ENCODE assay signal across 19 cellular contexts in genomic region chr10:119073584-119073983, GRCh38. TPM values are rescaled to one million over a fixed set of nuclear protein-coding genes. Genes with fewer than 3 reads are reported as not detected.
DNase-seq lines count a peak whose midpoint lies in the region; ATAC-seq, FAIRE-seq and TF ChIP-seq lines count a peak whose summit lies in the region.
"Had no signal": no experiment of that assay in that cellular context is flagged by ENCODE, and none has a peak within 500 bp of the region (broad histone marks: within the 10 kb centered on the region; RNA-seq: fewer than 3 reads in every experiment).

No MANE protein-coding gene starts in this region.

- SMC1A ChIA-PET in GM12878 (lab: Charles Lee; ENCODE audit: uncharacterized antibody, unreplicated experiment), result interaction anchor here (0.6 to 1.2 kb wide), 2 partner anchors 42 to 102 kb away, joined by 3 read pairs; no protein-coding TSS in a partner anchor

- H3K9me3 Mint-ChIP-seq in CD8-positive, alpha-beta T cell, result no peaks in the 10 kb centered on the region
- H3K9me3 Mint-ChIP-seq in naive thymus-derived CD8-positive, alpha-beta T cell, result no peaks in the 10 kb centered on the region

- H3K79me2 ChIP-seq in Loucy (ENCODE audit: insufficient read depth, low read length), result peaks cover 94% of the 10 kb centered on the region
- peaks cover 80% of the 10 kb centered on the region for H3K79me2 ChIP-seq in GM12878 (ENCODE audit: control insufficient read depth, insufficient read depth, low read length)
- H3K79me2 ChIP-seq in trophoblast cell (ENCODE audit: control insufficient read depth, insufficient read depth, low read length, poor library complexity), result peaks cover 25% of the 10 kb centered on the region

- ATAC-seq in CD8-positive, alpha-beta T cell, result no peak
- ATAC-seq in GM12878, result no peak
- ATAC-seq in naive thymus-derived CD8-positive, alpha-beta T cell, result no peak

- no peak overlapping the region for H3K18ac ChIP-seq in trophoblast cell (ENCODE audit: low read length)

- H3K4me3 Mint-ChIP-seq in CD8-positive, alpha-beta T cell, result peak overlapping the region; percentile 8
- no peak overlapping the region for H3K4me3 Mint-ChIP-seq in naive thymus-derived CD8-positive, alpha-beta T cell

- WGBS in GM12878 (ENCODE audit: insufficient coverage, insufficient replicate concordance, low lambda C conversion rate, missing lambda C conversion rate), result 100% methylated on average over 6 of the region's 6 CpGs
- no CpG with 5 or more reads among the region's 6 CpGs for whole genome bisulfite sequencing in trophoblast cell (ENCODE audit: extremely low coverage, insufficient coverage, insufficient read length)
- 69 to 70% methylated on average over 6 of the region's 6 CpGs for WGBS in esophagus squamous epithelium, 2 donors

- H3K4me1 ChIP-seq in CD8-positive, alpha-beta T cell (ENCODE audit: insufficient read depth, low read length), result peaks cover 29% of the 10 kb centered on the region
- H3K4me1 ChIP-seq in Loucy (ENCODE audit: insufficient read depth, low read length, poor library complexity, severe bottlenecking), result peaks cover 42% of the 10 kb centered on the region
- peaks cover 3% of the 10 kb centered on the region; the same call in 1 of the 2 replicates for H3K4me1 ChIP-seq in GM12878 (ENCODE audit: control insufficient read depth, insufficient read depth, low read length)
- peaks cover 0 to 11% of the 10 kb centered on the region in 2 experiments for H3K4me1 ChIP-seq in trophoblast cell (ENCODE audit: control insufficient read depth in 1 of 2, insufficient read depth in 2 of 2, low read length in 2 of 2)
- peaks cover 4 to 56% (median 24%) of the 10 kb centered on the region in 3 donors for H3K4me1 ChIP-seq in esophagus squamous epithelium
- H3K4me1 ChIP-seq: breast epithelium had no signal

- BruUV-seq in GM12878 (replicated peaks; lab: Mats Ljungman, UMichigan), result no TSS peak

- H2AK5ac ChIP-seq in trophoblast cell (ENCODE audit: low read length), result no peak overlapping the region

- H3F3A ChIP-seq in Loucy (ENCODE audit: low read depth), result peaks cover 8% of the 10 kb centered on the region; the same call in 1 of the 2 replicates

- H4K91ac ChIP-seq in trophoblast cell (ENCODE audit: low read depth, low read length), result no peak overlapping the region

- FAIRE-seq in GM12878 (lab: Jason Lieb, UNC), result no peak
- FAIRE-seq: TTC549 had no signal

- no peaks in the 10 kb centered on the region for H3K27me3 ChIP-seq in CD8-positive, alpha-beta T cell (ENCODE audit: insufficient read depth, low read length)
- no peaks in the 10 kb centered on the region for H3K27me3 ChIP-seq in Loucy (ENCODE audit: insufficient read depth, low read length, poor library complexity, severe bottlenecking)
- no peaks in the 10 kb centered on the region for H3K27me3 ChIP-seq in GM12878 (replicated peaks in 1 of 2; ENCODE audit: control insufficient read depth in 2 of 2, insufficient read depth in 2 of 2, low read length in 1 of 2)
- no peaks in the 10 kb centered on the region for H3K27me3 ChIP-seq in trophoblast cell (ENCODE audit: insufficient read depth, low read length)
- no peaks in the 10 kb centered on the region for H3K27me3 ChIP-seq in esophagus squamous epithelium
- H3K27me3 ChIP-seq: breast epithelium, neutrophil had no signal

- H3K4me1 Mint-ChIP-seq in CD8-positive, alpha-beta T cell (ENCODE audit: low read depth), result peaks cover 54% of the 10 kb centered on the region
- H3K4me1 Mint-ChIP-seq in naive thymus-derived CD8-positive, alpha-beta T cell, result peaks cover 13 to 52% (median 42%) of the 10 kb centered on the region in 4 donors

- TF ChIP-seq EP300 in GM12878 (IDR thresholded peaks at IDR 0.05; ENCODE audit: borderline replicate concordance in 1 of 2, control insufficient read depth in 1 of 2, low read depth in 2 of 2, low read length in 2 of 2), result no peak

- H3K4me2 ChIP-seq in Loucy (ENCODE audit: low read depth, low read length, poor library complexity, severe bottlenecking) (peak overlapping the region; percentile 56), GM12878 (ENCODE audit: control insufficient read depth, insufficient read depth) (0 out of 2 replicates have a peak overlapping the region, but pooled peaks have one; percentile 41), trophoblast cell (ENCODE audit: low read length) (no peak overlapping the region)
- H3K4me2 ChIP-seq: KMS-11 had no signal

- no peak overlapping the region for H4K8ac ChIP-seq in trophoblast cell (ENCODE audit: low read depth, low read length)

- H3K9me3 ChIP-seq in CD8-positive, alpha-beta T cell (ENCODE audit: low read length), result no peaks in the 10 kb centered on the region
- no peaks in the 10 kb centered on the region for H3K9me3 ChIP-seq in Loucy (ENCODE audit: insufficient read depth, low read depth, low read length)
- no peaks in the 10 kb centered on the region for H3K9me3 ChIP-seq in GM12878 (replicated peaks; ENCODE audit: control insufficient read depth, insufficient read depth, low read length)
- no peaks in the 10 kb centered on the region for H3K9me3 ChIP-seq in trophoblast cell (ENCODE audit: insufficient read depth, low read depth, low read length)
- H3K9me3 ChIP-seq in esophagus squamous epithelium, result no peaks in the 10 kb centered on the region
- H3K9me3 ChIP-seq: breast epithelium, Caco-2, neutrophil, thoracic aorta had no signal

- intact Hi-C loops in CD8-positive, alpha-beta T cell (cut with DNase I, micrococcal nuclease), result loop anchor here (1.0 to 5.0 kb wide), 2 partner anchors 17 to 34 kb away; no protein-coding TSS in a partner anchor
- intact Hi-C loops in GM12878 (cut with micrococcal nuclease; ENCODE audit: unreplicated experiment) (loop anchor here (5.0 to 10.0 kb wide), 3 partner anchors 41 to 521 kb away; partner anchors contain the start of gene TIAL1), esophagus squamous epithelium (cut with DNase I) (no loop called here)

- no peaks in the 10 kb centered on the region for H3K79me1 ChIP-seq in trophoblast cell (ENCODE audit: low read length)

- H4K12ac ChIP-seq in trophoblast cell (ENCODE audit: low read depth, low read length), result no peak overlapping the region

- H2AFZ ChIP-seq in Loucy (ENCODE audit: low read length), result no peak overlapping the region
- H2AFZ ChIP-seq in GM12878 (ENCODE audit: control insufficient read depth, low read depth, low read length), result no peak overlapping the region
- no peak overlapping the region for H2AFZ ChIP-seq in trophoblast cell (ENCODE audit: insufficient read depth, low read length, poor library complexity)
- H2AFZ ChIP-seq: GM23248 had no signal

- H3K23ac ChIP-seq in trophoblast cell (ENCODE audit: low read length), result no peak overlapping the region

- CTCF ChIA-PET in CD8-positive, alpha-beta T cell (lab: Charles Lee), result no interaction called here
- CTCF ChIA-PET in GM12878 (lab: Yijun Ruan, JAX), result interaction anchor here (1.0 kb wide), 1 partner anchor 126 kb away, joined by 3 read pairs; no protein-coding TSS in a partner anchor

- peaks cover 29% of the 10 kb centered on the region for H3K36me3 ChIP-seq in CD8-positive, alpha-beta T cell (ENCODE audit: insufficient read depth, low read length)
- H3K36me3 ChIP-seq in Loucy (ENCODE audit: insufficient read depth, low read length) (peaks cover 50% of the 10 kb centered on the region), GM12878 (ENCODE audit: control insufficient read depth in 2 of 2, insufficient read depth in 2 of 2, low read length in 1 of 2) (peaks cover 0 to 33% of the 10 kb centered on the region in 2 experiments), trophoblast cell (ENCODE audit: control insufficient read depth in 1 of 2, insufficient read depth in 2 of 2, low read length in 2 of 2) (peaks cover 22 to 26% of the 10 kb centered on the region in 2 experiments), esophagus squamous epithelium (peaks cover 11 to 64% (median 15%) of the 10 kb centered on the region in 3 donors)
- H3K36me3 ChIP-seq: breast epithelium had no signal

- peaks cover 60% of the 10 kb centered on the region for H3K36me3 Mint-ChIP-seq in CD8-positive, alpha-beta T cell
- peaks cover 8 to 64% (median 13%) of the 10 kb centered on the region in 3 donors for H3K36me3 Mint-ChIP-seq in naive thymus-derived CD8-positive, alpha-beta T cell

- no peak overlapping the region for H3K4ac ChIP-seq in trophoblast cell (ENCODE audit: low read depth, low read length)

- in situ Hi-C loops in GM12878 (cut with MboI), result no loop called here

- no peak overlapping the region for H3K27ac ChIP-seq in CD8-positive, alpha-beta T cell (ENCODE audit: low read depth, low read length)
- H3K27ac ChIP-seq in GM12878 (ENCODE audit: control insufficient read depth, insufficient read depth) (no peak overlapping the region), trophoblast cell (ENCODE audit: low read depth, low read length) (no peak overlapping the region), esophagus squamous epithelium (no peak overlapping the region)
- H3K27ac ChIP-seq: breast epithelium, KMS-11, neutrophil, thoracic aorta had no signal

- H3K9me2 ChIP-seq in Loucy (replicated peaks; ENCODE audit: low read depth, low read length), result no peaks in the 10 kb centered on the region

- H4K20me1 ChIP-seq in Loucy (ENCODE audit: insufficient read depth, low read length, poor library complexity, severe bottlenecking) (peaks cover 97% of the 10 kb centered on the region), GM12878 (ENCODE audit: control insufficient read depth, insufficient read depth) (peaks cover 3% of the 10 kb centered on the region)

- no peak overlapping the region for H3K14ac ChIP-seq in trophoblast cell (ENCODE audit: low read length)

- RAD21 ChIA-PET in GM12878 (lab: Charles Lee; ENCODE audit: unreplicated experiment), result no interaction called here

- no peak overlapping the region for H2BK120ac ChIP-seq in trophoblast cell (ENCODE audit: insufficient read depth, low read length, poor library complexity)

- no peak for DNase-seq in CD8-positive, alpha-beta T cell
- no peak for DNase-seq in GM12878 (ENCODE audit: low read depth, low spot score)
- DNase-seq in naive thymus-derived CD8-positive, alpha-beta T cell, result no peak
- no peak for DNase-seq in trophoblast cell
- no peak for DNase-seq in foreskin melanocyte
- no peak for DNase-seq in esophagus squamous epithelium (lab: John Stamatoyannopoulos, UW)
- DNase-seq: activated CD4-positive, alpha-beta T cell treated with anti-CD3 and anti-CD28 coated beads for 48 hours; Caco-2; erythroblast; GM23248; NCI-H1092; NCI-H2029 treated with DMSO at 0.1 percent for 48 hours; retina had no signal

- POLR2A ChIA-PET in CD8-positive, alpha-beta T cell (lab: Charles Lee), result interaction anchor here (1.1 kb wide), 1 partner anchor 31 kb away, joined by 3 read pairs; the partner anchor contains the start of gene DENND10
- POLR2A ChIA-PET in GM12878 (lab: Charles Lee), result no interaction called here
- POLR2A ChIA-PET in naive thymus-derived CD8-positive, alpha-beta T cell (lab: Charles Lee), result interaction anchor here (0.9 to 1.1 kb wide), 2 partner anchors 16 to 31 kb away, joined by 3 to 5 read pairs; no protein-coding TSS in a partner anchor

- no peak overlapping the region for H3K4me3 ChIP-seq in CD8-positive, alpha-beta T cell (ENCODE audit: low read depth, low read length)
- H3K4me3 ChIP-seq in Loucy (ENCODE audit: low read length, poor library complexity, severe bottlenecking), result peak overlapping the region; percentile 46
- H3K4me3 ChIP-seq in GM12878, result no peak overlapping the region
- no peak overlapping the region for H3K4me3 ChIP-seq in trophoblast cell (ENCODE audit: low read depth, low read length)
- no peak overlapping the region for H3K4me3 ChIP-seq in esophagus squamous epithelium
- H3K4me3 ChIP-seq: breast epithelium, GM23248, thoracic aorta had no signal

- H2BK12ac ChIP-seq in trophoblast cell (ENCODE audit: low read length), result no peak overlapping the region

- TF ChIP-seq CTCF in CD8-positive, alpha-beta T cell (IDR thresholded peaks at IDR 0.05), result no peak
- TF ChIP-seq CTCF in Loucy (conservative IDR thresholded peaks at IDR 0.05; ENCODE audit: low read length), result no peak
- no peak for TF ChIP-seq CTCF in GM12878 (IDR thresholded peaks at IDR 0.05 in 2 of 3, conservative IDR thresholded peaks at IDR 0.05 in 1 of 3; ENCODE audit: control insufficient read depth in 2 of 3, extremely low read depth in 1 of 3, insufficient read depth in 1 of 3, low read depth in 3 of 3, low read length in 3 of 3)
- TF ChIP-seq CTCF in esophagus squamous epithelium (IDR thresholded peaks at IDR 0.05), result no peak

- H2BK5ac ChIP-seq in trophoblast cell (ENCODE audit: low read depth, low read length, poor library complexity), result no peak overlapping the region

- no peak for TF ChIP-seq RAD21 in GM12878 (IDR thresholded peaks at IDR 0.05; ENCODE audit: insufficient read depth, low read depth, low read length)

- H3K27ac Mint-ChIP-seq in CD8-positive, alpha-beta T cell, result peak overlapping the region; percentile 32
- peak overlapping the region in 6 of 10 donors; percentile 2 to 78 (median 47) for H3K27ac Mint-ChIP-seq in naive thymus-derived CD8-positive, alpha-beta T cell

- no peaks in the 10 kb centered on the region for H3K27me3 Mint-ChIP-seq in CD8-positive, alpha-beta T cell (ENCODE audit: low read depth)
- no peaks in the 10 kb centered on the region for H3K27me3 Mint-ChIP-seq in naive thymus-derived CD8-positive, alpha-beta T cell

- no peak for TF ChIP-seq POLR2A in GM12878 (IDR thresholded peaks at IDR 0.05; ENCODE audit: low read depth, low read length)
- no peak for TF ChIP-seq POLR2A in esophagus squamous epithelium (IDR thresholded peaks at IDR 0.05)

- H3K9ac ChIP-seq in Loucy (ENCODE audit: low read depth, low read length, poor library complexity, severe bottlenecking) (peak overlapping the region; percentile 28), GM12878 (ENCODE audit: control insufficient read depth, insufficient read depth, low read length) (no peak overlapping the region), trophoblast cell (ENCODE audit: low read length) (no peak overlapping the region)
- H3K9ac ChIP-seq: GM23248, KMS-11 had no signal

RNA-seq across cellular contexts. Expression of gene EIF3A, which starts 7.0 kb away (rescaled TPM):
- total RNA-seq in CD8-positive, alpha-beta T cell, result 100 to 1,000 TPM; 121 to 128 TPM
- 143 and 144 TPM in 2 replicates for total RNA-seq in GM12878 (2013; cell fraction: nucleolus; rRNA removed)
- 82.6 and 86.3 TPM in 2 replicates for total RNA-seq in GM12878 (2014; rRNA removed)
- total RNA-seq in GM12878 (2014; rRNA removed; fragmentation: Illumina TruSeq; extraction: Trizol), result 159 and 166 TPM in 2 replicates
- 138 and 148 TPM in 2 replicates for total RNA-seq in GM12878 (2021)
- 50.1 TPM for polyA plus RNA-seq in GM12878 (2011; ENCODE audit: low read depth)
- polyA plus RNA-seq in GM12878 (2011; rRNA removed), result 47.4 and 49.4 TPM in 2 replicates
- 35.9 and 50.0 TPM in 2 replicates for polyA plus RNA-seq in GM12878 (2011; cell fraction: cytosol; rRNA removed)
- 21.6 and 53.4 TPM in 2 replicates for polyA plus RNA-seq in GM12878 (2011; cell fraction: nucleus; rRNA removed)
- polyA plus RNA-seq in GM12878 (2012), result 79.0 and 84.9 TPM in 2 replicates
- 195 and 219 TPM in 2 replicates for polyA plus RNA-seq in GM12878 (2014; fragmentation: Illumina TruSeq; extraction: Trizol)
- 10 to 100 TPM; 42.3 to 46.5 TPM for polyA plus RNA-seq in GM12878 (2014; fragmentation: Nextera tagmentation; extraction: Ambion mirVana)
- polyA plus RNA-seq in GM12878 (2014; rRNA removed), result 78.1 and 88.9 TPM in 2 replicates
- 100 to 1,000 TPM; 104 to 108 TPM for polyA plus RNA-seq in GM12878 (2016; fragmentation: Nextera tagmentation; extraction: Ambion mirVana)
- 71.2 and 84.9 TPM in 2 replicates for polyA minus RNA-seq in GM12878 (2011; rRNA and poly(A)+ RNA removed)
- polyA minus RNA-seq in GM12878 (2011; cell fraction: cytosol; rRNA and poly(A)+ RNA removed), result 36.2 and 45.2 TPM in 2 replicates
- 34.9 and 49.1 TPM in 2 replicates for polyA minus RNA-seq in GM12878 (2011; cell fraction: nucleus; rRNA and poly(A)+ RNA removed)
- total RNA-seq in naive thymus-derived CD8-positive, alpha-beta T cell, result 10 to 100 TPM; 88.2 to 93.6 TPM
- polyA plus RNA-seq in naive thymus-derived CD8-positive, alpha-beta T cell, result 10 to 100 TPM; 30.0 to 56.2 (median 45.0) TPM
- 155 and 157 TPM in 2 replicates for polyA plus RNA-seq in trophoblast cell (2013)
- total RNA-seq in esophagus squamous epithelium, result 100 to 1,000 TPM in 2 of 4 donors, 10 to 100 TPM in 2; 71.8 to 135 (median 101) TPM

RNA-seq across cellular contexts. Expression of gene DENND10, which starts 30.3 kb away (rescaled TPM):
- total RNA-seq in CD8-positive, alpha-beta T cell, result 10 to 100 TPM; 28.8 to 30.5 TPM
- total RNA-seq in GM12878 (2013; cell fraction: nucleolus; rRNA removed), result 21.6 and 24.7 TPM in 2 replicates
- total RNA-seq in GM12878 (2014; rRNA removed) (30.0 and 35.7 TPM in 2 replicates), GM12878 (2014; rRNA removed; fragmentation: Illumina TruSeq; extraction: Trizol) (23.8 and 30.8 TPM in 2 replicates), GM12878 (2021) (21.5 and 26.6 TPM in 2 replicates), esophagus squamous epithelium (10 to 100 TPM; 20.8 to 43.6 (median 37.1) TPM)
- polyA plus RNA-seq in GM12878 (2011; ENCODE audit: low read depth), result 10.6 TPM
- polyA plus RNA-seq in GM12878 (2011; rRNA removed) (25.8 and 32.9 TPM in 2 replicates), GM12878 (2014; fragmentation: Illumina TruSeq; extraction: Trizol) (29.7 and 31.9 TPM in 2 replicates), GM12878 (2014; fragmentation: Nextera tagmentation; extraction: Ambion mirVana) (10 to 100 TPM; 23.7 to 39.8 TPM), GM12878 (2014; rRNA removed) (20.9 and 26.6 TPM in 2 replicates), GM12878 (2016; fragmentation: Nextera tagmentation; extraction: Ambion mirVana) (10 to 100 TPM; 25.7 to 28.1 TPM)
- polyA plus RNA-seq in GM12878 (2011; cell fraction: cytosol; rRNA removed), result 17.0 and 18.3 TPM in 2 replicates
- polyA plus RNA-seq in GM12878 (2011; cell fraction: nucleus; rRNA removed), result 12.1 and 14.0 TPM in 2 replicates
- polyA plus RNA-seq in GM12878 (2012), result 17.9 and 18.3 TPM in 2 replicates
- polyA minus RNA-seq in GM12878 (2011; rRNA and poly(A)+ RNA removed), result 15.5 and 18.9 TPM in 2 replicates
- 7.2 and 9.4 TPM in 2 replicates for polyA minus RNA-seq in GM12878 (2011; cell fraction: cytosol; rRNA and poly(A)+ RNA removed)
- polyA minus RNA-seq in GM12878 (2011; cell fraction: nucleus; rRNA and poly(A)+ RNA removed), result 8.3 and 12.6 TPM in 2 replicates
- total RNA-seq in naive thymus-derived CD8-positive, alpha-beta T cell, result 10 to 100 TPM; 21.6 to 23.2 TPM
- polyA plus RNA-seq in naive thymus-derived CD8-positive, alpha-beta T cell, result 10 to 100 TPM; 18.3 to 20.4 (median 20.1) TPM
- polyA plus RNA-seq in trophoblast cell (2013), result 63.7 and 65.3 TPM in 2 replicates

RNA-seq across cellular contexts. Expression of gene NANOS1, which starts 44.1 kb away (rescaled TPM):
- under 1 TPM; 0.41 to 0.50 TPM for total RNA-seq in CD8-positive, alpha-beta T cell
- 0.29 and 0.56 TPM in 2 replicates for total RNA-seq in GM12878 (2013; cell fraction: nucleolus; rRNA removed)
- total RNA-seq in GM12878 (2014; rRNA removed) (0.23 and 0.65 TPM in 2 replicates), GM12878 (2014; rRNA removed; fragmentation: Illumina TruSeq; extraction: Trizol) (0.27 and 0.37 TPM in 2 replicates), GM12878 (2021) (0.36 and 0.61 TPM in 2 replicates), esophagus squamous epithelium (1 to 10 TPM in 2 of 4 donors, under 1 TPM in 2; 0.19 to 1.7 (median 1.1) TPM)
- polyA plus RNA-seq in GM12878 (2011; ENCODE audit: low read depth), result 0.51 TPM
- polyA plus RNA-seq in GM12878 (2011; rRNA removed) (0.30 and 0.37 TPM in 2 replicates), GM12878 (2014; fragmentation: Illumina TruSeq; extraction: Trizol) (0.22 TPM in 1 of 2 replicates, not detected in the other), GM12878 (2014; fragmentation: Nextera tagmentation; extraction: Ambion mirVana) (under 1 TPM; 0.03 to 0.29 TPM), GM12878 (2014; rRNA removed) (0.48 and 0.55 TPM in 2 replicates), GM12878 (2016; fragmentation: Nextera tagmentation; extraction: Ambion mirVana) (not detected)
- 0.12 and 0.22 TPM in 2 replicates for polyA plus RNA-seq in GM12878 (2011; cell fraction: cytosol; rRNA removed)
- polyA plus RNA-seq in GM12878 (2011; cell fraction: nucleus; rRNA removed), result 0.20 and 0.22 TPM in 2 replicates
- 0.72 and 1.0 TPM in 2 replicates for polyA plus RNA-seq in GM12878 (2012)
- polyA minus RNA-seq in GM12878 (2011; rRNA and poly(A)+ RNA removed), result 0.15 TPM in 1 of 2 replicates, not detected in the other
- not detected in 2 replicates for polyA minus RNA-seq in GM12878 (2011; cell fraction: cytosol; rRNA and poly(A)+ RNA removed)
- polyA minus RNA-seq in GM12878 (2011; cell fraction: nucleus; rRNA and poly(A)+ RNA removed), result 0.36 and 0.57 TPM in 2 replicates
- total RNA-seq in naive thymus-derived CD8-positive, alpha-beta T cell, result under 1 TPM; 0.55 to 0.60 TPM
- polyA plus RNA-seq in naive thymus-derived CD8-positive, alpha-beta T cell, result under 1 TPM in 1 of 3 donors, not detected in 2; 0.05 TPM
- polyA plus RNA-seq in trophoblast cell (2013), result 2.4 and 3.3 TPM in 2 replicates
